ENCODE assay signal across 22 cellular contexts in genomic region chr4:92445127-92445526, GRCh38.
A peak's percentile ranks its signal among the peaks of the same experiment; 100 is the strongest.
DNase-seq lines count a peak whose midpoint lies in the region; ATAC-seq, FAIRE-seq and TF ChIP-seq lines count a peak whose summit lies in the region.
"Had no signal": no experiment of that assay in that cellular context is flagged by ENCODE, and none has a peak within 500 bp of the region (broad histone marks: within the 10 kb centered on the region; RNA-seq: fewer than 3 reads in every experiment).

No MANE protein-coding gene starts in this region.

- DNase-seq in H9 (no peak), H1 (ENCODE audit: low read depth in 1 of 2, low spot score in 2 of 2) (no peak), activated T-cell treated with anti-CD3 and anti-CD28 coated beads for 4 hours (no peak), PC-3 (no peak), AML-193 (lab: John Stamatoyannopoulos, UW) (no peak)
- DNase-seq: BE2C; CD4-positive, alpha-beta memory T cell; DMS153; DMS79 treated with DMSO at 0.1 percent for 48 hours; EL; GDM1; GM23248; HCEC 1CT; HFFc6; IMR-90; KBM-7 had no signal

- H3K9me3 ChIP-seq in H9 (ENCODE audit: control insufficient read depth, low read depth, low read length) = no peaks in the 10 kb centered on the region
- H3K9me3 ChIP-seq in H1 (ENCODE audit: insufficient read depth in 2 of 2, low read depth in 1 of 2, low read length in 1 of 2) = no peaks in the 10 kb centered on the region
- no peaks in the 10 kb centered on the region for H3K9me3 ChIP-seq in iPS-15b (ENCODE audit: control insufficient read depth, insufficient read depth, low read length)
- no peaks in the 10 kb centered on the region for H3K9me3 ChIP-seq in PC-3 (ENCODE audit: low read length)
- H3K9me3 ChIP-seq: BE2C had no signal

- H2BK20ac ChIP-seq in H9 (ENCODE audit: low read depth, low read length, poor library complexity, severe bottlenecking) = no peak overlapping the region
- no peak overlapping the region for H2BK20ac ChIP-seq in H1 (ENCODE audit: low read length)

- H2AK5ac ChIP-seq in H9 (ENCODE audit: insufficient read length, low read length) (no peak overlapping the region), H1 (ENCODE audit: low read depth, low read length) (no peak overlapping the region)

- H3K4me3 Mint-ChIP-seq in H9 = peak overlapping the region; percentile 56 to 82
- H3K4me3 Mint-ChIP-seq: CD4-positive, alpha-beta memory T cell; HFFc6 had no signal

- no CpG with 5 or more reads among the region's 1 CpG for WGBS in H9 (ENCODE audit: extremely low coverage, insufficient read length, low lambda C conversion rate)
- WGBS in H1 (ENCODE audit: extremely low coverage in 1 of 2, insufficient coverage in 1 of 2, insufficient read length in 1 of 2, insufficient replicate concordance in 2 of 2, low coverage in 1 of 2, low lambda C conversion rate in 2 of 2, missing lambda C conversion rate in 1 of 2), 2 experiments = 0% methylated on average over 1 of the region's 1 CpG; no CpG with 5 or more reads in 1 of the 2 experiments

- peaks cover 0 to 18% of the 10 kb centered on the region in 2 experiments; a peak in 3 of 5 replicates for H3K9me3 Mint-ChIP-seq in H9

- H3K9ac ChIP-seq in H9 (ENCODE audit: extremely low read depth, insufficient read length, low read length) = peak overlapping the region; percentile 32
- no peak overlapping the region for H3K9ac ChIP-seq in H1 (replicated peaks in 1 of 4; ENCODE audit: extremely low read depth in 1 of 4, low read depth in 3 of 4, low read length in 3 of 4)
- H3K9ac ChIP-seq in iPS-15b (ENCODE audit: low read depth, low read length) = peak overlapping the region; percentile 81
- H3K9ac ChIP-seq in PC-3 (ENCODE audit: low read length) = no peak overlapping the region
- H3K9ac ChIP-seq: GM23248 had no signal

- H4K20me1 ChIP-seq in H9 (ENCODE audit: control insufficient read depth, insufficient read depth, insufficient read length) (no peaks in the 10 kb centered on the region), H1 (replicated peaks in 1 of 2; ENCODE audit: control insufficient read depth in 1 of 2, insufficient read depth in 2 of 2, low read length in 2 of 2) (peaks cover 1 to 2% of the 10 kb centered on the region in 2 experiments), PC-3 (ENCODE audit: low read length) (no peaks in the 10 kb centered on the region)

- no TSS peak for BruUV-seq in PC-3 (replicated peaks; lab: Mats Ljungman, UMichigan)

- H3F3A ChIP-seq in PC-3 (ENCODE audit: low read length, unreplicated experiment) = no peaks in the 10 kb centered on the region

- H2BK5ac ChIP-seq in H9 (ENCODE audit: insufficient read length, low read length) = no peak overlapping the region
- no peak overlapping the region for H2BK5ac ChIP-seq in H1 (ENCODE audit: low read depth, low read length)

- peak; percentile 81 for FAIRE-seq in H1 (lab: Jason Lieb, UNC)
- FAIRE-seq: A204.1, GM12892, HTR-8/SVneo had no signal

- H3K27me3 Mint-ChIP-seq in H9 (ENCODE audit: low read depth) = no peaks in the 10 kb centered on the region
- H3K27me3 Mint-ChIP-seq: CD4-positive, alpha-beta memory T cell had no signal

- H3K56ac ChIP-seq in H9 (ENCODE audit: insufficient read length, low read depth, low read length) = no peak overlapping the region
- no peak overlapping the region for H3K56ac ChIP-seq in H1 (replicated peaks; ENCODE audit: insufficient read length, low read depth, low read length)

- TF ChIP-seq POLR2A in H1 (IDR thresholded peaks at IDR 0.05; ENCODE audit: control extremely low read depth in 1 of 2, low read depth in 2 of 2, low read length in 2 of 2) = no peak

- H3K4me3 ChIP-seq in H1 (ENCODE audit: extremely low read depth in 1 of 4, insufficient read depth in 2 of 4, low read depth in 3 of 4, low read length in 4 of 4) (peak overlapping the region; percentile 21 to 76 (median 66); a peak in 7 of 8 replicates), iPS-15b (ENCODE audit: low read depth, low read length) (peak overlapping the region; percentile 66), PC-3 (ENCODE audit: low read length) (no peak overlapping the region)
- H3K4me3 ChIP-seq: GM23248 had no signal

- TF ChIP-seq CTCF in H9 (conservative IDR thresholded peaks at IDR 0.05) (no peak), H1 (IDR thresholded peaks at IDR 0.05; ENCODE audit: control extremely low read depth in 1 of 3, insufficient read depth in 1 of 3, low read depth in 1 of 3, low read length in 3 of 3) (no peak), PC-3 (conservative IDR thresholded peaks at IDR 0.05; ENCODE audit: low read depth, low read length) (no peak)

- no peak for TF ChIP-seq RAD21 in H1 (IDR thresholded peaks at IDR 0.05 in 1 of 2, conservative IDR thresholded peaks at IDR 0.05 in 1 of 2; ENCODE audit: low read depth in 2 of 2, low read length in 2 of 2)

- no peaks in the 10 kb centered on the region for H3K79me1 ChIP-seq in H9 (ENCODE audit: insufficient read depth, low read depth, low read length, poor library complexity, severe bottlenecking)
- H3K79me1 ChIP-seq in H1 (ENCODE audit: low read depth, low read length) = no peaks in the 10 kb centered on the region

- H2AFZ ChIP-seq in H9 (ENCODE audit: low read length) = no peak overlapping the region
- no peak overlapping the region for H2AFZ ChIP-seq in H1 (ENCODE audit: low read length)
- H2AFZ ChIP-seq in PC-3 (ENCODE audit: low read length) = no peak overlapping the region
- H2AFZ ChIP-seq: GM23248 had no signal

- peaks cover 43% of the 10 kb centered on the region for H3K79me2 ChIP-seq in H9 (ENCODE audit: insufficient read depth, low read length)
- peaks cover 33 to 88% of the 10 kb centered on the region in 2 experiments for H3K79me2 ChIP-seq in H1 (ENCODE audit: control insufficient read depth in 1 of 2, insufficient read depth in 2 of 2, low read length in 2 of 2)
- H3K79me2 ChIP-seq in PC-3 (ENCODE audit: low read length) = no peaks in the 10 kb centered on the region

- H4K5ac ChIP-seq in H9 (ENCODE audit: insufficient read length, low read depth, low read length) (no peak overlapping the region), H1 (ENCODE audit: insufficient read length, low read depth, low read length) (peak overlapping the region; percentile 65)

- CTCF ChIA-PET in H1 (lab: Charles Lee; ENCODE audit: partially characterized antibody) = no interaction called here
- CTCF ChIA-PET in PC-3 (lab: Charles Lee) = no interaction called here

- ATAC-seq in PC-3 = no peak
- no peak for ATAC-seq in GM18511 (IDR thresholded peaks at IDR 0.05; ENCODE audit: unreplicated experiment)

- no peaks in the 10 kb centered on the region for H3K9me2 ChIP-seq in PC-3 (replicated peaks; ENCODE audit: low read length)

- H3K4ac ChIP-seq in H9 (ENCODE audit: low read depth, low read length) (no peak overlapping the region), H1 (replicated peaks; ENCODE audit: insufficient read length, low read depth, low read length) (no peak overlapping the region)

- no peak overlapping the region for H3K14ac ChIP-seq in H9 (ENCODE audit: insufficient read depth, low read length)
- H3K14ac ChIP-seq in H1 (ENCODE audit: insufficient read length) = no peak overlapping the region

- no peak overlapping the region for H3K18ac ChIP-seq in H9 (ENCODE audit: insufficient read length, low read depth, low read length)
- H3K18ac ChIP-seq in H1 (ENCODE audit: extremely low read depth, low read length) = no peak overlapping the region

- no peak overlapping the region for H2BK12ac ChIP-seq in H9 (ENCODE audit: insufficient read length, low read depth, low read length)
- H2BK12ac ChIP-seq in H1 (ENCODE audit: low read depth, low read length) = no peak overlapping the region

- H3T11ph ChIP-seq in H9 (ENCODE audit: low read length) = no peak overlapping the region

- no peak for TF ChIP-seq EP300 in H1 (IDR thresholded peaks at IDR 0.05; ENCODE audit: borderline replicate concordance in 1 of 2, low read depth in 2 of 2, low read length in 2 of 2)

- H4K8ac ChIP-seq in H9 (replicated peaks; ENCODE audit: insufficient read length, low read depth, low read length) (no peak overlapping the region), H1 (ENCODE audit: extremely low read depth, insufficient read depth, low read length) (no peak overlapping the region)

- no peaks in the 10 kb centered on the region for H3K27me3 ChIP-seq in H9 (ENCODE audit: insufficient read depth, low read length)
- H3K27me3 ChIP-seq in H1 (replicated peaks in 1 of 4; ENCODE audit: control insufficient read depth in 3 of 4, extremely low read depth in 1 of 4, insufficient read depth in 3 of 4, low read length in 3 of 4) = no peaks in the 10 kb centered on the region
- H3K27me3 ChIP-seq in iPS-15b (ENCODE audit: control insufficient read depth, insufficient read depth, low read length) = no peaks in the 10 kb centered on the region
- no peaks in the 10 kb centered on the region for H3K27me3 ChIP-seq in PC-3 (ENCODE audit: low read length)
- H3K27me3 ChIP-seq: BE2C had no signal

- H3K4me1 Mint-ChIP-seq in H9 = peaks cover 68 to 76% of the 10 kb centered on the region in 2 experiments
- H3K4me1 Mint-ChIP-seq: CD4-positive, alpha-beta memory T cell had no signal

- H2BK120ac ChIP-seq in H9 (ENCODE audit: low read depth, low read length, poor library complexity, severe bottlenecking) (no peak overlapping the region), H1 (replicated peaks; ENCODE audit: low read depth, low read length) (no peak overlapping the region)

- intact Hi-C loops in PC-3 (cut with micrococcal nuclease) = no loop called here

- POLR2A ChIA-PET in H1 (lab: Charles Lee; ENCODE audit: partially characterized antibody) (interaction anchor here (1.0 to 3.6 kb wide), 7 partner anchors 8 to 173 kb away, joined by 4 to 26 read pairs (median 6); partner anchors contain the start of gene GRID2), PC-3 (lab: Charles Lee; ENCODE audit: unreplicated experiment) (no interaction called here)

- peak overlapping the region; percentile 71 to 98 (median 95); a peak in 6 of 7 replicates for H3K27ac Mint-ChIP-seq in H9
- H3K27ac Mint-ChIP-seq: CD4-positive, alpha-beta memory T cell; HFFc6 had no signal

- H3K4me2 ChIP-seq in H9 (ENCODE audit: insufficient read depth, insufficient read length, low read length) (peak overlapping the region; percentile 72), H1 (ENCODE audit: insufficient read depth in 1 of 2, low read depth in 2 of 2, low read length in 2 of 2) (peak overlapping the region; percentile 75 to 77), PC-3 (ENCODE audit: low read length) (no peak overlapping the region)

- H2BK15ac ChIP-seq in H9 (ENCODE audit: low read depth, low read length) = no peak overlapping the region
- no peak overlapping the region for H2BK15ac ChIP-seq in H1 (ENCODE audit: low read length)

- H3K36me3 Mint-ChIP-seq in H9 (ENCODE audit: insufficient read depth in 1 of 3, low read depth in 3 of 3) = peaks cover 10 to 17% (median 11%) of the 10 kb centered on the region in 3 experiments
- H3K36me3 Mint-ChIP-seq: CD4-positive, alpha-beta memory T cell had no signal

- H3K4me1 ChIP-seq in H9 (ENCODE audit: insufficient read depth, low read length) (peaks cover 6% of the 10 kb centered on the region), H1 (replicated peaks in 1 of 4; ENCODE audit: control insufficient read depth in 3 of 4, insufficient read depth in 4 of 4, low read length in 3 of 4) (peaks cover 0 to 29% (median 11%) of the 10 kb centered on the region in 4 experiments; a peak in 6 of 7 replicates), iPS-15b (ENCODE audit: control insufficient read depth, insufficient read depth, low read length) (peaks cover 28% of the 10 kb centered on the region), PC-3 (ENCODE audit: insufficient read depth, low read length) (no peaks in the 10 kb centered on the region)
- H3K4me1 ChIP-seq: BE2C had no signal

- H3K23me2 ChIP-seq in H9 (ENCODE audit: insufficient read length, low read depth, low read length, poor library complexity, severe bottlenecking) (no peaks in the 10 kb centered on the region), H1 (ENCODE audit: low read depth, low read length) (no peaks in the 10 kb centered on the region; the same call in 1 of the 2 replicates)

- H4K91ac ChIP-seq in H9 (ENCODE audit: insufficient read length, low read depth, low read length) (no peak overlapping the region), H1 (replicated peaks; ENCODE audit: insufficient read length, low read length) (no peak overlapping the region)

- peaks cover 0 to 26% (median 2%) of the 10 kb centered on the region in 4 experiments; a peak in 2 of 8 replicates for H3K36me3 ChIP-seq in H1 (ENCODE audit: control insufficient read depth in 2 of 4, insufficient read depth in 4 of 4, low read length in 3 of 4)
- peaks cover 5% of the 10 kb centered on the region for H3K36me3 ChIP-seq in iPS-15b (ENCODE audit: control insufficient read depth, insufficient read depth, low read length)
- no peaks in the 10 kb centered on the region for H3K36me3 ChIP-seq in PC-3 (ENCODE audit: low read depth, low read length)
- H3K36me3 ChIP-seq: BE2C had no signal

- H3K27ac ChIP-seq in H9 (ENCODE audit: insufficient read length, low read depth, low read length) (peak overlapping the region; percentile 51), H1 (ENCODE audit: low read depth, low read length) (no peak overlapping the region; the same call in 1 of the 2 replicates), PC-3 (ENCODE audit: low read length) (no peak overlapping the region)
- H3K27ac ChIP-seq: C4-2B, GM23248 had no signal

- H3K23ac ChIP-seq in H9 (ENCODE audit: insufficient read length, low read depth, low read length) = no peak overlapping the region
- H3K23ac ChIP-seq in H1 (ENCODE audit: insufficient read length) = no peak overlapping the region

Comparison
In these comparisons a context has a peak if more than half of its experiments do, and no peak if none do; other contexts are left out.
1. H3K9ac ChIP-seq: peak in H9 (single experiment) and iPS-15b (single experiment); none in H1 (0 of 4) and PC-3 (single experiment).